ENCODE assay signal across 15 cellular contexts in the genomic region with DNA sequence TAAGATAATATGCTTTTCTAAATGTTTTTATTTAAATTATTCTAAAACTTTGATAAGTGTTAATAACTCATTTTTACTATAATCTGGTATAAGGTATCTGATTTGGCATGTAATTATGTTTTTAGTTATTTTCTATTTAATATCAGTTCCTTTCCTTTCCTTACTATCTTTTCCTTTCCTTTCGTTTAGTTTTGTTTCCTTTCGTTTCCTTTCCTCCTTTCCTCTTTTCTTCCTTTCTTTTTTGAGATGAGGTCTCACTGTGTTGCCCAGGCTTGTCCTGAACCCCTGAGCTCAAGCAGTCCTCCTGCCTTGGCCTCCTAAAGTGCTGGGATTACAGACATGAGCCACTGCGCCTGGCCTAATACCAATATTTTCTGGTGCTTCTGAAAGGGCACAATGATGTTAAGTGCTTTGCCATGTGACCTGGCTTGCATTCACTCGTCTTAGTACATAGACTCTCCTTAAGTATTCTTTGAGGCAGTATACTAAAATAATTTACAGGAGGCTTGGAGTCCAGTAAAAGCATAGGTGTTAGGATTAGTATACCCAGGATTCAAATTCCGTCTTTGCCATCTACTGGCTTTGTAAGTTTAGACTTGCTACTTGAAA. TPM values are rescaled to one million over a fixed set of nuclear protein-coding genes. Genes with fewer than 3 reads are reported as not detected.
A peak's percentile ranks its signal among the peaks of the same experiment; 100 is the strongest.
DNase-seq lines count a peak whose midpoint lies in the region; ATAC-seq and TF ChIP-seq lines count a peak whose summit lies in the region.
"Had no signal": no experiment of that assay in that cellular context is flagged by ENCODE, and none has a peak within 500 bp of the region (broad histone marks: within the 10 kb centered on the region; RNA-seq: fewer than 3 reads in every experiment).

No MANE protein-coding gene starts in this region.

- TF ChIP-seq EP300 in sigmoid colon (IDR thresholded peaks at IDR 0.05) = no peak

- H3K27ac ChIP-seq in sigmoid colon (peak overlapping the region in 3 of 4 donors; percentile 55 to 71 (median 69)), colonic mucosa (no peak overlapping the region)
- H3K27ac ChIP-seq: neural progenitor cell had no signal

- peak overlapping the region; percentile 33 for H3K4me3 Mint-ChIP-seq in T-helper 1 cell treated with Interleukin-12 subunit alpha and Interleukin-12 subunit beta and Interleukin-4 antibody, amounts not matched to agents 30 μg/mL and 1 μg/mL, for 36 hours
- H3K4me3 Mint-ChIP-seq in chondrocyte (ENCODE audit: unreplicated experiment) = no peak overlapping the region
- H3K4me3 Mint-ChIP-seq: dendritic cell treated with granulocyte-macrophage colony-stimulating factor and Interleukin-4, amounts not matched to agents 40 ng/mL and 50 ng/mL, for 4 days; neural progenitor cell had no signal

- TF ChIP-seq POLR2A in sigmoid colon (IDR thresholded peaks at IDR 0.05) = no peak

- TF ChIP-seq CTCF in chondrocyte (IDR thresholded peaks at IDR 0.05) (no peak), sigmoid colon (IDR thresholded peaks at IDR 0.05) (no peak), colonic mucosa (IDR thresholded peaks at IDR 0.05) (no peak)

- H3K36me3 ChIP-seq in sigmoid colon (peaks cover 0 to 23% (median 4%) of the 10 kb centered on the region in 4 donors), colonic mucosa (no peaks in the 10 kb centered on the region)
- H3K36me3 ChIP-seq: neural progenitor cell had no signal

- H3K4me3 ChIP-seq in sigmoid colon (no peak overlapping the region), colonic mucosa (no peak overlapping the region)
- H3K4me3 ChIP-seq: neural progenitor cell, spleen had no signal

- H3K9ac ChIP-seq in colonic mucosa (ENCODE audit: low read depth in 2 of 2, low read length in 2 of 2) = no peak overlapping the region
- H3K9ac ChIP-seq: neural progenitor cell had no signal

- 85 to 87% methylated on average over 5 of the region's 5 CpGs for WGBS in sigmoid colon, 2 donors

- H3K27ac Mint-ChIP-seq in T-helper 1 cell treated with Interleukin-12 subunit alpha and Interleukin-12 subunit beta and Interleukin-4 antibody, amounts not matched to agents 30 μg/mL and 1 μg/mL, for 36 hours = peak overlapping the region; percentile 51
- peak overlapping the region; percentile 94 for H3K27ac Mint-ChIP-seq in chondrocyte (ENCODE audit: unreplicated experiment)
- H3K27ac Mint-ChIP-seq: dendritic cell treated with granulocyte-macrophage colony-stimulating factor and Interleukin-4, amounts not matched to agents 40 ng/mL and 50 ng/mL, for 4 days; neural progenitor cell had no signal

- H3K4me1 ChIP-seq in sigmoid colon (peaks cover 0 to 37% (median 15%) of the 10 kb centered on the region in 4 donors), colonic mucosa (peaks cover 2% of the 10 kb centered on the region)
- H3K4me1 ChIP-seq: neural progenitor cell had no signal

- intact Hi-C loops in sigmoid colon (cut with DNase I) = no loop called here
- intact Hi-C loops in colonic mucosa (cut with DNase I) = no loop called here
- intact Hi-C loops in Right ventricle myocardium inferior (cut with DNase I) = no loop called here

- peaks cover 49% of the 10 kb centered on the region for H3K4me1 Mint-ChIP-seq in T-helper 1 cell treated with Interleukin-12 subunit alpha and Interleukin-12 subunit beta and Interleukin-4 antibody, amounts not matched to agents 30 μg/mL and 1 μg/mL, for 36 hours (ENCODE audit: low read depth)
- peaks cover 73% of the 10 kb centered on the region for H3K4me1 Mint-ChIP-seq in chondrocyte (ENCODE audit: low read depth)
- H3K4me1 Mint-ChIP-seq: neural progenitor cell had no signal

- no peaks in the 10 kb centered on the region for H3K9me3 Mint-ChIP-seq in T-helper 1 cell treated with Interleukin-12 subunit alpha and Interleukin-12 subunit beta and Interleukin-4 antibody, amounts not matched to agents 30 μg/mL and 1 μg/mL, for 36 hours
- no peaks in the 10 kb centered on the region for H3K9me3 Mint-ChIP-seq in chondrocyte (ENCODE audit: low read depth)
- H3K9me3 Mint-ChIP-seq: dendritic cell treated with granulocyte-macrophage colony-stimulating factor and Interleukin-4, amounts not matched to agents 40 ng/mL and 50 ng/mL, for 4 days; neural progenitor cell had no signal

- no peaks in the 10 kb centered on the region for H3K27me3 ChIP-seq in sigmoid colon
- H3K27me3 ChIP-seq in colonic mucosa = no peaks in the 10 kb centered on the region
- H3K27me3 ChIP-seq: neural progenitor cell, spleen had no signal

- H3K36me3 Mint-ChIP-seq in T-helper 1 cell treated with Interleukin-12 subunit alpha and Interleukin-12 subunit beta and Interleukin-4 antibody, amounts not matched to agents 30 μg/mL and 1 μg/mL, for 36 hours (ENCODE audit: low read depth) = peaks cover 44% of the 10 kb centered on the region
- H3K36me3 Mint-ChIP-seq in chondrocyte (ENCODE audit: low read depth) = peaks cover 22% of the 10 kb centered on the region

- DNase-seq in T-helper 1 cell (no peak), M059J (ENCODE audit: low read depth) (peak; percentile 18), chondrocyte (ENCODE audit: low spot score) (no peak), sigmoid colon (no peak), colonic mucosa (no peak), Right ventricle myocardium inferior (ENCODE audit: missing footprints) (no peak), NCI-H2107 (lab: John Stamatoyannopoulos, UW) (no peak)
- DNase-seq: DMS79, GOT3, left cardiac atrium, NCI-H1092 treated with DMSO at 0.1 percent for 48 hours, spleen had no signal

- no peaks in the 10 kb centered on the region for H3K9me3 ChIP-seq in sigmoid colon
- H3K9me3 ChIP-seq in colonic mucosa = no peaks in the 10 kb centered on the region
- H3K9me3 ChIP-seq: spleen had no signal

- ATAC-seq in Right ventricle myocardium inferior = no peak

- no peaks in the 10 kb centered on the region for H3K27me3 Mint-ChIP-seq in T-helper 1 cell treated with Interleukin-12 subunit alpha and Interleukin-12 subunit beta and Interleukin-4 antibody, amounts not matched to agents 30 μg/mL and 1 μg/mL, for 36 hours (ENCODE audit: low read depth)
- H3K27me3 Mint-ChIP-seq in chondrocyte (ENCODE audit: low read depth) = no peaks in the 10 kb centered on the region
- H3K27me3 Mint-ChIP-seq: dendritic cell treated with granulocyte-macrophage colony-stimulating factor and Interleukin-4, amounts not matched to agents 40 ng/mL and 50 ng/mL, for 4 days had no signal

RNA-seq across cellular contexts. Expression of gene MIER1, which starts 18.7 kb away (rescaled TPM):
- total RNA-seq in M059J (2014; rRNA removed; shearing (Covaris generic)) = 20.2 and 26.3 TPM in 2 replicates
- 39.3 to 41.1 TPM (median 40.1 TPM) in 3 replicates for total RNA-seq in chondrocyte
- total RNA-seq in sigmoid colon = 10 to 100 TPM; 49.0 to 65.6 (median 58.4) TPM
- polyA plus RNA-seq in sigmoid colon = 10 to 100 TPM; 21.1 to 53.2 (median 30.0) TPM
- total RNA-seq in colonic mucosa = 10 to 100 TPM; 43.1 to 76.8 TPM
- 18.4 TPM for total RNA-seq in Right ventricle myocardium inferior

RNA-seq across cellular contexts. Expression of gene DNAI4, which starts 18.8 kb away (rescaled TPM):
- total RNA-seq in M059J (2014; rRNA removed; shearing (Covaris generic)) = 4.3 and 5.9 TPM in 2 replicates
- total RNA-seq in chondrocyte (5.8 to 13.0 TPM (median 9.6 TPM) in 3 replicates), sigmoid colon (10 to 100 TPM in 2 of 4 donors, 1 to 10 TPM in 2; 5.6 to 16.1 (median 9.5) TPM), colonic mucosa (10 to 100 TPM; 11.4 to 12.8 TPM), Right ventricle myocardium inferior (14.3 TPM)
- 10 to 100 TPM in 1 of 3 donors, 1 to 10 TPM in 2; 3.0 to 16.0 (median 8.4) TPM for polyA plus RNA-seq in sigmoid colon
